Comparison of ENCODE assay signal across 8 cellular contexts in genomic region chr2:66574701-66575624, GRCh38.
DNase-seq lines count a peak whose midpoint lies in the region; ATAC-seq and TF ChIP-seq lines count a peak whose summit lies in the region.

No MANE protein-coding gene starts in this region.

- no peak overlapping the region for H3K4me3 Mint-ChIP-seq in nephron progenitor cell
- H3K4me3 Mint-ChIP-seq in activated T-helper 1 cell treated with anti-CD3 and anti-CD28 coated beads, Interleukin-12 subunit alpha, Interleukin-12 subunit beta, Interleukin-2, Interleukin-4 antibody, amounts not matched to agents 30 ng/mL and 10 ng/mL and 1 ng/mL, durations not matched to agents 14 hours and 24 hours and 36 hours = no peak overlapping the region

- peak overlapping the region; percentile 100 for H3K27ac Mint-ChIP-seq in nephron progenitor cell
- H3K27ac Mint-ChIP-seq in activated T-helper 1 cell treated with anti-CD3 and anti-CD28 coated beads, Interleukin-12 subunit alpha, Interleukin-12 subunit beta, Interleukin-2, Interleukin-4 antibody, amounts not matched to agents 30 ng/mL and 10 ng/mL and 1 ng/mL, durations not matched to agents 14 hours and 24 hours and 36 hours = no peak overlapping the region

- in situ Hi-C loops in G401 (cut with HindIII; ENCODE audit: low sequenced_read_pairs) = no loop called here

- intact Hi-C loops in activated T-helper 1 cell treated with anti-CD3 and anti-CD28 coated beads, Interleukin-12 subunit alpha, Interleukin-12 subunit beta, Interleukin-2, Interleukin-4 antibody, amounts not matched to agents 30 ng/mL and 10 ng/mL and 1 ng/mL, durations not matched to agents 14 hours and 24 hours and 36 hours (cut with micrococcal nuclease) = no loop called here

- TF ChIP-seq CTCF in nephron progenitor cell (IDR thresholded peaks at IDR 0.05) = peak; percentile 42

- peaks cover 62% of the 10 kb centered on the region for H3K4me1 Mint-ChIP-seq in nephron progenitor cell
- H3K4me1 Mint-ChIP-seq in activated T-helper 1 cell treated with anti-CD3 and anti-CD28 coated beads, Interleukin-12 subunit alpha, Interleukin-12 subunit beta, Interleukin-2, Interleukin-4 antibody, amounts not matched to agents 30 ng/mL and 10 ng/mL and 1 ng/mL, durations not matched to agents 14 hours and 24 hours and 36 hours (ENCODE audit: low read depth) = no peaks in the 10 kb centered on the region

- H3K9me3 Mint-ChIP-seq in nephron progenitor cell = no peaks in the 10 kb centered on the region
- H3K9me3 Mint-ChIP-seq in activated T-helper 1 cell treated with anti-CD3 and anti-CD28 coated beads, Interleukin-12 subunit alpha, Interleukin-12 subunit beta, Interleukin-2, Interleukin-4 antibody, amounts not matched to agents 30 ng/mL and 10 ng/mL and 1 ng/mL, durations not matched to agents 14 hours and 24 hours and 36 hours = no peaks in the 10 kb centered on the region

- peaks cover 7% of the 10 kb centered on the region for H3K27me3 Mint-ChIP-seq in nephron progenitor cell (ENCODE audit: low read depth, poor library complexity)
- peaks cover 45% of the 10 kb centered on the region for H3K27me3 Mint-ChIP-seq in activated T-helper 1 cell treated with anti-CD3 and anti-CD28 coated beads, Interleukin-12 subunit alpha, Interleukin-12 subunit beta, Interleukin-2, Interleukin-4 antibody, amounts not matched to agents 30 ng/mL and 10 ng/mL and 1 ng/mL, durations not matched to agents 14 hours and 24 hours and 36 hours (ENCODE audit: insufficient read depth)

- peak; percentile 90 for DNase-seq in G401 (ENCODE audit: low spot score)
- peak; percentile 38 for DNase-seq in NCI-H1436 treated with DMSO at 0.1 percent for 48 hours (lab: John Stamatoyannopoulos, UW)
- peak; percentile 78 for DNase-seq in UCSD-AML1 (lab: John Stamatoyannopoulos, UW; ENCODE audit: unreplicated experiment)
- DNase-seq in foreskin melanocyte = peak; percentile 56
- DNase-seq in nephron progenitor cell = peak; percentile 74
- no peak for DNase-seq in activated T-helper 1 cell treated with anti-CD3 and anti-CD28 coated beads, Interleukin-12 subunit alpha, Interleukin-12 subunit beta, Interleukin-2, Interleukin-4 antibody, amounts not matched to agents 30 ng/mL and 10 ng/mL and 1 ng/mL, durations not matched to agents 14 hours and 24 hours and 36 hours (ENCODE audit: low spot score)
- DNase-seq in T-helper 9 cell = no peak

- no peak for ATAC-seq in GM19324 (IDR thresholded peaks at IDR 0.05; ENCODE audit: low FRiP score, unreplicated experiment)

- peaks cover 16% of the 10 kb centered on the region for H3K36me3 Mint-ChIP-seq in nephron progenitor cell (ENCODE audit: low read depth)
- H3K36me3 Mint-ChIP-seq in activated T-helper 1 cell treated with anti-CD3 and anti-CD28 coated beads, Interleukin-12 subunit alpha, Interleukin-12 subunit beta, Interleukin-2, Interleukin-4 antibody, amounts not matched to agents 30 ng/mL and 10 ng/mL and 1 ng/mL, durations not matched to agents 14 hours and 24 hours and 36 hours (ENCODE audit: low read depth) = no peaks in the 10 kb centered on the region

Comparison
In these comparisons a context has a peak if more than half of its experiments do, and no peak if none do; other contexts are left out.
1. DNase-seq: peak in G401 (single experiment), NCI-H1436 treated with DMSO at 0.1 percent for 48 hours (single experiment), UCSD-AML1 (single experiment), foreskin melanocyte (single experiment) and nephron progenitor cell (single experiment); none in activated T-helper 1 cell treated with anti-CD3 and anti-CD28 coated beads, Interleukin-12 subunit alpha, Interleukin-12 subunit beta, Interleukin-2, Interleukin-4 antibody, amounts not matched to agents 30 ng/mL and 10 ng/mL and 1 ng/mL, durations not matched to agents 14 hours and 24 hours and 36 hours (single experiment) and T-helper 9 cell (single experiment).